Comparison of ENCODE assay signal across 8 cellular contexts in the genomic region with DNA sequence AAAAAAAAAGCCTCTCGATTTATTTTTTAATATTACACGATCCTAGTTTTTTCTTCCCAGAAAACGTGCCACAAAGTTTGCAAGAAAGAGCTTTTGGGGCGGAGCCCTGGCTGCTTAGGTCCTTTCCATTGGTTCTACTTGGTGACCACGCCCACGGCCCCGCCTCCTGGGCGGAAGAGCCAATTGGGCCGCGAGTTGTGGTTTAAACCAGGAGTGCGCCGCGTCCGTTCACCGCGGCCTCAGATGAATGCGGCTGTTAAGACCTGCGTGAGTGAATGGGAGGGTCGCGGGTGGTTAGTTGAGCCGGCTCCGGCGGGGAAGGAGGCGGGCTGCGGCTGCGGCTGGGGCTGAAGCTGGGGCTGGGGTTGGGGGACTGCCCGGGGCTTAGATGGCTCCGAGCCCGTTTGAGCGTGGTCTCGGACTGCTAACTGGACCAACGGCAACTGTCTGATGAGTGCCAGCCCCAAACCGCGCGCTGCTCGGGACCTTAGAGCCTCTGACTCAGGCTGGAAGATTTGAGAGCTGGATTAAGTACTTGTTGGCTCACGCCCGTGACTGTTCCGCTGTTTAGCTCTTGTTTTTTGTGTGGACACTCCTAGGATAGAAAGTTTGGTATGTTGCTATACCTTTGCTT. TPM values are rescaled to one million over a fixed set of nuclear protein-coding genes. Genes with fewer than 3 reads are reported as not detected.
A peak's percentile ranks its signal among the peaks of the same experiment; 100 is the strongest.
DNase-seq lines count a peak whose midpoint lies in the region; ATAC-seq and TF ChIP-seq lines count a peak whose summit lies in the region.

A gene (plus strand): TSS at position 231 of the 634 bp plus-strand sequence. CDS start 458 bp downstream, outside the sequence.

- in situ Hi-C loops in mammary epithelial cell (cut with MboI; ENCODE audit: low sequenced_read_pairs in 2 of 2): no loop called here

- peak within 1 kb of the TSS; percentile 71 for H3K4me3 ChIP-seq in AG04449 (ENCODE audit: low read depth, low read length)
- H3K4me3 ChIP-seq in mammary epithelial cell (replicated peaks in 1 of 3; ENCODE audit: insufficient read depth in 1 of 3, low read depth in 2 of 3, low read length in 3 of 3): peak within 1 kb of the TSS; percentile 76 to 88 (median 81)

- H3K79me2 ChIP-seq in mammary epithelial cell (ENCODE audit: insufficient read depth, low read length): peaks cover 65% of the 10 kb centered on the region

- H3K36me3 ChIP-seq in mammary epithelial cell (ENCODE audit: insufficient read depth, low read length): peaks cover 11% of the 10 kb centered on the region

- H2AFZ ChIP-seq in mammary epithelial cell (ENCODE audit: low read depth, low read length): peak within 1 kb of the TSS; percentile 81

- dilution Hi-C loops in mammary epithelial cell (cut with HindIII; ENCODE audit: low sequenced_read_pairs): no loop called here

- CTCF ChIA-PET in AG04449 (lab: Yijun Ruan, JAX) (interaction anchor here (0.6 to 10.2 kb wide), 5 partner anchors 12 to 86 kb away, joined by 3 to 186 read pairs (median 3); no protein-coding TSS in a partner anchor), mammary epithelial cell (lab: Charles Lee; ENCODE audit: low non-redundant PET) (interaction anchor here (0.6 kb wide), 2 partner anchors 400 to 1049 kb away, joined by 5 to 13 read pairs; no protein-coding TSS in a partner anchor)

- no peaks in the 10 kb centered on the region for H3K9me3 ChIP-seq in mammary epithelial cell (replicated peaks; ENCODE audit: insufficient read depth, low read length)

- no peak for TF ChIP-seq CTCF in AG04449 (IDR thresholded peaks at IDR 0.05; ENCODE audit: insufficient read depth, low read length, missing control alignments)
- TF ChIP-seq CTCF in VCaP (conservative IDR thresholded peaks at IDR 0.05): no peak
- TF ChIP-seq CTCF in mammary epithelial cell (conservative IDR thresholded peaks at IDR 0.05 in 1 of 2, IDR thresholded peaks at IDR 0.05 in 1 of 2; ENCODE audit: extremely low read depth in 1 of 2, insufficient read depth in 1 of 2, low read depth in 1 of 2, low read length in 2 of 2): no peak

- no peaks in the 10 kb centered on the region for H4K20me1 ChIP-seq in mammary epithelial cell (ENCODE audit: insufficient read depth, low read length)

- BruUV-seq in mammary epithelial cell (replicated peaks; lab: Mats Ljungman, UMichigan): TSS peak; percentile 47

- DNase-seq in AG04449 (ENCODE audit: low read depth, low spot score) (peak; percentile 67), NCI-H2196 (lab: John Stamatoyannopoulos, UW; ENCODE audit: unreplicated experiment) (peak; percentile 97), mammary epithelial cell (peak; percentile 96), iPS-NIHi7 (ENCODE audit: extremely low spot score) (peak; percentile 91), smooth muscle cell of the brain vasculature (ENCODE audit: low read depth, low spot score) (peak; percentile 97)

- intact Hi-C loops in mammary epithelial cell (cut with micrococcal nuclease): loop anchor here (5.0 kb wide), 1 partner anchor 416 kb away; no protein-coding TSS in a partner anchor

- H3K4me2 ChIP-seq in mammary epithelial cell (ENCODE audit: insufficient read depth, low read depth, low read length): peak within 1 kb of the TSS; percentile 95

- POLR2A ChIA-PET in AG04449 (lab: Yijun Ruan, JAX): no interaction called here

- no peaks in the 10 kb centered on the region for H3K27me3 ChIP-seq in mammary epithelial cell (ENCODE audit: insufficient read depth, low read length)

- H3K4me1 ChIP-seq in mammary epithelial cell (ENCODE audit: insufficient read depth, low read length): peaks cover 37% of the 10 kb centered on the region

- WGBS in mammary epithelial cell (ENCODE audit: low coverage, missing lambda C conversion rate): 0% methylated on average over 18 of the region's 39 CpGs

- H3K27ac ChIP-seq in VCaP (peak within 1 kb of the TSS; percentile 27; the same call in 1 of the 2 replicates), mammary epithelial cell (ENCODE audit: insufficient read depth, low read depth, low read length) (peak within 1 kb of the TSS; percentile 89)

- ATAC-seq in GM18870 (IDR thresholded peaks at IDR 0.05; ENCODE audit: unreplicated experiment) (peak; percentile 48), HG03135 (IDR thresholded peaks at IDR 0.05; ENCODE audit: unreplicated experiment) (peak; percentile 72)

- peak within 1 kb of the TSS; percentile 91 for H3K9ac ChIP-seq in mammary epithelial cell (ENCODE audit: insufficient read depth, low read length)

RNA-seq across cellular contexts. Expression of the gene that starts here (rescaled TPM):
- total RNA-seq in mammary epithelial cell: 100 to 1,000 TPM in 1 of 2 donors, 10 to 100 TPM in 1; 28.5 to 106 TPM
- polyA plus RNA-seq in mammary epithelial cell: 381 TPM
- 53.7 TPM for polyA minus RNA-seq in mammary epithelial cell

Comparison
In these comparisons a context has a peak if more than half of its experiments do, and no peak if none do; other contexts are left out.
1. Peak in every context shown above with its lines: DNase-seq, ATAC-seq, H3K4me3 ChIP-seq and H3K27ac ChIP-seq.